In genomic region chr7:131948434-131949053, GRCh38 we compare ENCODE assay signal across 16 cellular contexts.
A peak's percentile ranks its signal among the peaks of the same experiment; 100 is the strongest.
DNase-seq lines count a peak whose midpoint lies in the region; ATAC-seq and TF ChIP-seq lines count a peak whose summit lies in the region.
"Had no signal": no experiment of that assay in that cellular context is flagged by ENCODE, and none has a peak within 500 bp of the region (broad histone marks: within the 10 kb centered on the region; RNA-seq: fewer than 3 reads in every experiment).

No MANE protein-coding gene starts in this region.

- H3K27ac Mint-ChIP-seq in MCF 10A (ENCODE audit: low read depth, unreplicated experiment), result no peak overlapping the region
- H3K27ac Mint-ChIP-seq: activated CD4-positive, alpha-beta memory T cell treated with anti-CD3 and anti-CD28 coated beads, Interleukin-2, amount 10 ng/mL, durations not matched to agents 7 days and 5 days; T-helper 17 cell had no signal

- H3K79me2 ChIP-seq in hepatocyte, result no peaks in the 10 kb centered on the region

- no peak for ATAC-seq in HG03175 (IDR thresholded peaks at IDR 0.05; ENCODE audit: unreplicated experiment)
- ATAC-seq: T-helper 17 cell had no signal

- no peak overlapping the region for H3K4me2 ChIP-seq in hepatocyte

- no peak overlapping the region for H3K4me3 ChIP-seq in breast epithelium
- no peak overlapping the region for H3K4me3 ChIP-seq in ascending aorta
- H3K4me3 ChIP-seq in hepatocyte, result no peak overlapping the region
- H3K4me3 ChIP-seq in vagina, result no peak overlapping the region
- H3K4me3 ChIP-seq: suprapubic skin had no signal

- H3K4me1 ChIP-seq in breast epithelium, result no peaks in the 10 kb centered on the region
- H3K4me1 ChIP-seq in ascending aorta, result peaks cover 16 to 40% of the 10 kb centered on the region in 2 donors
- peaks cover 14% of the 10 kb centered on the region for H3K4me1 ChIP-seq in hepatocyte (ENCODE audit: insufficient read depth)
- H3K4me1 ChIP-seq in vagina, result peaks cover 7% of the 10 kb centered on the region

- H3K27me3 ChIP-seq in breast epithelium (peaks cover 0 to 21% of the 10 kb centered on the region in 2 donors), ascending aorta (no peaks in the 10 kb centered on the region), hepatocyte (peaks cover 25% of the 10 kb centered on the region), vagina (no peaks in the 10 kb centered on the region)

- H3K27me3 Mint-ChIP-seq in MCF 10A (ENCODE audit: insufficient read depth, unreplicated experiment), result peaks cover 11% of the 10 kb centered on the region

- H2AFZ ChIP-seq in hepatocyte, result no peak overlapping the region

- TF ChIP-seq CTCF in MCF 10A (IDR thresholded peaks at IDR 0.05; ENCODE audit: unreplicated experiment), result no peak
- TF ChIP-seq CTCF in breast epithelium (IDR thresholded peaks at IDR 0.05), result no peak
- no peak for TF ChIP-seq CTCF in ascending aorta (IDR thresholded peaks at IDR 0.05)
- TF ChIP-seq CTCF in hepatocyte (IDR thresholded peaks at IDR 0.05; ENCODE audit: poor library complexity), result no peak
- no peak for TF ChIP-seq CTCF in vagina (IDR thresholded peaks at IDR 0.05)

- POLR2A ChIA-PET in MCF 10A (lab: Yijun Ruan, JAX), result no interaction called here

- 36% methylated on average over 6 of the region's 6 CpGs for WGBS in hepatocyte (ENCODE audit: low lambda C conversion rate, missing lambda C conversion rate)

- intact Hi-C loops in MCF 10A (cut with micrococcal nuclease) (loop anchor here (5.0 kb wide), 2 partner anchors 91 to 99 kb away; no protein-coding TSS in a partner anchor), breast epithelium (cut with DNase I; ENCODE audit: low total_unique reads) (no loop called here), ascending aorta (cut with DNase I) (loop anchor here (1.0 to 5.0 kb wide), 5 partner anchors 74 to 369 kb away; no protein-coding TSS in a partner anchor), vagina (cut with DNase I) (loop anchor here (10.0 kb wide), 1 partner anchor 636 kb away; no protein-coding TSS in a partner anchor)

- H3K36me3 ChIP-seq in breast epithelium, result no peaks in the 10 kb centered on the region
- H3K36me3 ChIP-seq in ascending aorta, result no peaks in the 10 kb centered on the region
- H3K36me3 ChIP-seq in hepatocyte (replicated peaks; ENCODE audit: insufficient read depth, low read depth), result no peaks in the 10 kb centered on the region
- H3K36me3 ChIP-seq in vagina, result no peaks in the 10 kb centered on the region
- H3K36me3 ChIP-seq: suprapubic skin had no signal

- TF ChIP-seq POLR2A in breast epithelium (IDR thresholded peaks at IDR 0.05) (no peak), vagina (IDR thresholded peaks at IDR 0.05) (no peak)

- no peaks in the 10 kb centered on the region for H4K20me1 ChIP-seq in hepatocyte (ENCODE audit: insufficient read depth, poor library complexity, severe bottlenecking)

- H3K36me3 Mint-ChIP-seq in MCF 10A (ENCODE audit: insufficient read depth, unreplicated experiment), result no peaks in the 10 kb centered on the region

- peaks cover 5% of the 10 kb centered on the region for H3K4me1 Mint-ChIP-seq in MCF 10A (ENCODE audit: insufficient read depth, unreplicated experiment)
- H3K4me1 Mint-ChIP-seq: activated CD4-positive, alpha-beta memory T cell treated with anti-CD3 and anti-CD28 coated beads, Interleukin-2, amount 10 ng/mL, durations not matched to agents 7 days and 5 days; T-helper 17 cell had no signal

- BruUV-seq in MCF 10A (replicated peaks; lab: Mats Ljungman, UMichigan), result no TSS peak

- H3K27ac ChIP-seq in breast epithelium (no peak overlapping the region), ascending aorta (peak overlapping the region; percentile 83 to 87), hepatocyte (peak overlapping the region; percentile 88), vagina (no peak overlapping the region)
- H3K27ac ChIP-seq: suprapubic skin had no signal

- DNase-seq in MCF 10A (ENCODE audit: unreplicated experiment), result peak; percentile 28
- DNase-seq in breast epithelium (ENCODE audit: low spot score in 2 of 2), result no peak
- DNase-seq in ascending aorta (ENCODE audit: low spot score in 2 of 2), result peak in 1 of 2 donors; percentile 81
- peak; percentile 50 for DNase-seq in hepatocyte (ENCODE audit: low spot score)
- peak; percentile 25 to 49 for DNase-seq in vagina (ENCODE audit: extremely low spot score in 2 of 2)
- DNase-seq in stimulated activated CD4-positive, alpha-beta T cell treated with anti-CD3 and anti-CD28 coated beads, Interleukin-12 subunit alpha, Interleukin-12 subunit beta, amount 100 ng/mL, for 4 hours, result no peak
- no peak for DNase-seq in DMS153 treated with DMSO at 0.1 percent for 48 hours (lab: John Stamatoyannopoulos, UW; ENCODE audit: unreplicated experiment)
- DNase-seq: activated CD4-positive, alpha-beta memory T cell treated with anti-CD3 and anti-CD28 coated beads, Interleukin-2, amount 10 ng/mL, durations not matched to agents 7 days and 5 days; activated naive CD4-positive, alpha-beta T cell; cortex of kidney; EL; mesenchymal stem cell; NCI-H1436 treated with DMSO at 0.1 percent for 48 hours; T-helper 17 cell had no signal

- no peak overlapping the region for H3K4me3 Mint-ChIP-seq in MCF 10A (ENCODE audit: unreplicated experiment)
- H3K4me3 Mint-ChIP-seq: activated CD4-positive, alpha-beta memory T cell treated with anti-CD3 and anti-CD28 coated beads, Interleukin-2, amount 10 ng/mL, durations not matched to agents 7 days and 5 days; T-helper 17 cell had no signal

- CTCF ChIA-PET in MCF 10A (lab: Yijun Ruan, JAX), result interaction anchor here (0.6 to 1.4 kb wide), 3 partner anchors 101 to 207 kb away, joined by 3 to 4 read pairs (median 4); no protein-coding TSS in a partner anchor

- peaks cover 7% of the 10 kb centered on the region for H3K9me3 Mint-ChIP-seq in MCF 10A (ENCODE audit: unreplicated experiment)
- H3K9me3 Mint-ChIP-seq: activated CD4-positive, alpha-beta memory T cell treated with anti-CD3 and anti-CD28 coated beads, Interleukin-2, amount 10 ng/mL, durations not matched to agents 7 days and 5 days had no signal

- H3K9me3 ChIP-seq in breast epithelium (peaks cover 0 to 3% of the 10 kb centered on the region in 2 donors), ascending aorta (peaks cover 0 to 11% of the 10 kb centered on the region in 2 donors), hepatocyte (ENCODE audit: low read depth) (no peaks in the 10 kb centered on the region), vagina (no peaks in the 10 kb centered on the region)
- H3K9me3 ChIP-seq: suprapubic skin had no signal

- H3K9me2 ChIP-seq in hepatocyte (replicated peaks; ENCODE audit: insufficient read depth), result no peaks in the 10 kb centered on the region

Comparison
In these comparisons a context has a peak if more than half of its experiments do, and no peak if none do; other contexts are left out.
1. DNase-seq: peak in MCF 10A (single experiment), hepatocyte (single experiment) and vagina (2 of 2); none in breast epithelium (0 of 2), stimulated activated CD4-positive, alpha-beta T cell treated with anti-CD3 and anti-CD28 coated beads, Interleukin-12 subunit alpha, Interleukin-12 subunit beta, amount 100 ng/mL, for 4 hours (single experiment) and DMS153 treated with DMSO at 0.1 percent for 48 hours (single experiment).
2. H3K27ac ChIP-seq: peak in ascending aorta (2 of 2) and hepatocyte (single experiment); none in breast epithelium (0 of 2) and vagina (single experiment).